ENCODE assay signal across 8 cellular contexts in genomic region chr2:207768168-207768890, GRCh38. TPM values are rescaled to one million over a fixed set of nuclear protein-coding genes. Genes with fewer than 3 reads are reported as not detected.
A peak's percentile ranks its signal among the peaks of the same experiment; 100 is the strongest.
DNase-seq lines count a peak whose midpoint lies in the region; ATAC-seq, FAIRE-seq and TF ChIP-seq lines count a peak whose summit lies in the region.

No MANE protein-coding gene starts in this region.

- peaks cover 45% of the 10 kb centered on the region for H3K36me3 ChIP-seq in K562 (ENCODE audit: control insufficient read depth, insufficient read depth, low read length)

- H3K9me1 ChIP-seq in K562 (ENCODE audit: control insufficient read depth, insufficient read depth, low read length), result no peaks in the 10 kb centered on the region

- WGBS in K562 (ENCODE audit: insufficient coverage, low coverage, missing lambda C conversion rate), result 70% methylated on average over 5 of the region's 74 CpGs

- TF ChIP-seq RAD21 in K562 (CRISPR knock-in tag; conservative IDR thresholded peaks at IDR 0.05 in 1 of 2, IDR thresholded peaks at IDR 0.05 in 1 of 2), result no peak

- TF ChIP-seq CTCF in AG04449 (IDR thresholded peaks at IDR 0.05; ENCODE audit: insufficient read depth, low read length, missing control alignments), result no peak
- TF ChIP-seq CTCF in GM20000 (IDR thresholded peaks at IDR 0.05; ENCODE audit: extremely low read depth, missing control alignments), result no peak
- TF ChIP-seq CTCF in RWPE1 (conservative IDR thresholded peaks at IDR 0.05; ENCODE audit: low read depth), result no peak; the same call in 1 of the 2 replicates
- TF ChIP-seq CTCF in K562 (IDR thresholded peaks at IDR 0.05 in 2 of 3, conservative IDR thresholded peaks at IDR 0.05 in 1 of 3; ENCODE audit: insufficient read depth in 2 of 3, low read depth in 1 of 3, low read length in 3 of 3), result no peak

- CTCF ChIA-PET in AG04449 (lab: Yijun Ruan, JAX) (interaction anchor here (0.6 to 10.4 kb wide), 6 partner anchors 22 to 678 kb away, joined by 3 to 79 read pairs (median 6); no protein-coding TSS in a partner anchor), RWPE1 (lab: Yijun Ruan, JAX) (interaction anchor here (0.6 to 1.3 kb wide), 5 partner anchors 10 to 272 kb away, joined by 3 to 7 read pairs (median 4); no protein-coding TSS in a partner anchor), K562 (lab: Yijun Ruan, JAX; ENCODE audit: low intra/inter-chr PET ratio) (interaction anchor here (0.6 kb wide), 1 partner anchor 23 kb away, joined by 3 read pairs; no protein-coding TSS in a partner anchor)

- intact Hi-C loops in K562 (cut with micrococcal nuclease), result loop anchor here (5.0 kb wide), 2 partner anchors 44 to 204 kb away; no protein-coding TSS in a partner anchor

- peaks cover 61% of the 10 kb centered on the region for H3K79me2 ChIP-seq in K562 (ENCODE audit: control insufficient read depth, insufficient read depth, low read length)

- ATAC-seq in K562, result no peak
- no peak for ATAC-seq in HG03097 (IDR thresholded peaks at IDR 0.05; ENCODE audit: low FRiP score, unreplicated experiment)

- POLR2A ChIA-PET in AG04449 (lab: Yijun Ruan, JAX), result no interaction called here
- POLR2A ChIA-PET in RWPE1 (lab: Yijun Ruan, JAX; ENCODE audit: low non-redundant PET), result interaction anchor here (0.6 kb wide), 1 partner anchor 25 kb away, joined by 4 read pairs; no protein-coding TSS in a partner anchor
- POLR2A ChIA-PET in K562 (lab: Yijun Ruan, JAX), result interaction anchor here (0.7 kb wide), 1 partner anchor 42 kb away, joined by 4 read pairs; no protein-coding TSS in a partner anchor

- H3K27ac ChIP-seq in RWPE1 (peak overlapping the region; percentile 83), K562 (ENCODE audit: extremely low read depth, low read depth, low read length) (peak overlapping the region; percentile 92), skin epidermis (peak overlapping the region in 12 of 21 experiments; percentile 44 to 81 (median 70))

- no peaks in the 10 kb centered on the region for H3K27me3 ChIP-seq in K562 (ENCODE audit: control insufficient read depth in 2 of 2, insufficient read depth in 2 of 2, low read length in 2 of 2)

- no peak for FAIRE-seq in K562 (lab: Jason Lieb, UNC)

- peaks cover 29 to 54% of the 10 kb centered on the region in 2 experiments; a peak in 4 of 5 replicates for H3K4me1 ChIP-seq in K562 (replicated peaks in 1 of 2; ENCODE audit: control insufficient read depth in 2 of 2, insufficient read depth in 2 of 2, low read length in 2 of 2)

- BruUV-seq in K562 (replicated peaks; lab: Mats Ljungman, UMichigan), result no TSS peak

- peaks cover under 1% of the 10 kb centered on the region; the same call in 1 of the 2 replicates for H4K20me1 ChIP-seq in K562 (replicated peaks; ENCODE audit: control insufficient read depth, insufficient read depth, low read length)

- H3K4me2 ChIP-seq in K562 (ENCODE audit: insufficient read depth, low read length), result peak overlapping the region; percentile 87

- no peak for TF ChIP-seq EP300 in K562 (IDR thresholded peaks at IDR 0.05; ENCODE audit: low read length)

- H3K9ac ChIP-seq in K562 (ENCODE audit: insufficient read depth in 1 of 2, low read depth in 2 of 2, low read length in 2 of 2), result peak overlapping the region; percentile 94 to 99

- H2AFZ ChIP-seq in K562 (ENCODE audit: low read depth, low read length), result no peak overlapping the region

- H3K4me3 ChIP-seq in AG04449 (ENCODE audit: low read depth, low read length) (peak overlapping the region; percentile 69), K562 (peak overlapping the region; percentile 87), iPS-18c (ENCODE audit: insufficient read depth, low read depth, low read length) (peak overlapping the region; percentile 71), skin epidermis (peak overlapping the region; percentile 55 to 84 (median 75))

- DNase-seq in AG04449 (ENCODE audit: low read depth, low spot score) (no peak), GM20000 (ENCODE audit: low spot score) (peak; percentile 58), RWPE1 (ENCODE audit: low spot score) (peak; percentile 45), K562 (ENCODE audit: extremely low read depth in 1 of 4, low spot score in 3 of 4) (peak in 1 of 4 experiments; percentile 22), KBM-7 (no peak)

- H3K9me3 ChIP-seq in K562 (replicated peaks; ENCODE audit: control insufficient read depth, insufficient read depth, low read depth, low read length) (0 out of 2 replicates have a peak, but pooled peaks cover 2% of the 10 kb centered on the region), iPS-18c (ENCODE audit: control insufficient read depth, insufficient read depth, low read length) (no peaks in the 10 kb centered on the region)

- TF ChIP-seq POLR2A in K562 (conservative IDR thresholded peaks at IDR 0.05), result no peak

- in situ Hi-C loops in K562 (cut with MboI) (no loop called here), KBM-7 (cut with MboI; ENCODE audit: low pct_unique_long_range_greater_than_20kb, low sequenced_read_pairs) (loop anchor here (25.0 kb wide), 1 partner anchor 269 kb away; the partner anchor contains the start of gene PLEKHM3)

TF ChIP-seq in K562, 482 proteins besides CTCF, POLR2A, EP300 and RAD21 (continues in another document):
- 0 out of 2 replicates have a peak, but pooled peaks have one; percentile 25 for TF ChIP-seq ZNF511 (CRISPR knock-in tag; IDR thresholded peaks at IDR 0.05)
- TF ChIP-seq, protein P1, sequence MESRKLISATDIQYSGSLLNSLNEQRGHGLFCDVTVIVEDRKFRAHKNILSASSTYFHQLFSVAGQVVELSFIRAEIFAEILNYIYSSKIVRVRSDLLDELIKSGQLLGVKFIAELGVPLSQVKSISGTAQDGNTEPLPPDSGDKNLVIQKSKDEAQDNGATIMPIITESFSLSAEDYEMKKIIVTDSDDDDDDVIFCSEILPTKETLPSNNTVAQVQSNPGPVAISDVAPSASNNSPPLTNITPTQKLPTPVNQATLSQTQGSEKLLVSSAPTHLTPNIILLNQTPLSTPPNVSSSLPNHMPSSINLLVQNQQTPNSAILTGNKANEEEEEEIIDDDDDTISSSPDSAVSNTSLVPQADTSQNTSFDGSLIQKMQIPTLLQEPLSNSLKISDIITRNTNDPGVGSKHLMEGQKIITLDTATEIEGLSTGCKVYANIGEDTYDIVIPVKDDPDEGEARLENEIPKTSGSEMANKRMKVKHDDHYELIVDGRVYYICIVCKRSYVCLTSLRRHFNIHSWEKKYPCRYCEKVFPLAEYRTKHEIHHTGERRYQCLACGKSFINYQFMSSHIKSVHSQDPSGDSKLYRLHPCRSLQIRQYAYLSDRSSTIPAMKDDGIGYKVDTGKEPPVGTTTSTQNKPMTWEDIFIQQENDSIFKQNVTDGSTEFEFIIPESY (CRISPR knock-in tag; IDR thresholded peaks at IDR 0.05), result peak; percentile 99
- TF ChIP-seq ZBTB7A (IDR thresholded peaks at IDR 0.05; ENCODE audit: borderline replicate concordance, control insufficient read depth, low read depth, low read length), result peak; percentile 7; the same call in 1 of the 2 replicates
- no peak for TF ChIP-seq ZNF717 (CRISPR knock-in tag; IDR thresholded peaks at IDR 0.05)

RNA-seq across cellular contexts. Expression of gene FZD5, which starts 1.4 kb away (rescaled TPM):
- total RNA-seq in K562 (2011; cell fraction: chromatin; rRNA removed; ENCODE audit: low replicate concordance), result 12.4 and 17.4 TPM in 2 replicates
- total RNA-seq in K562 (2011; cell fraction: nucleolus; rRNA removed), result 14.3 and 15.3 TPM in 2 replicates
- 21.9 and 32.4 TPM in 2 replicates for total RNA-seq in K562 (2011; cell fraction: nucleoplasm; rRNA removed)
- 8.8 and 9.7 TPM in 2 replicates for total RNA-seq in K562 (2014; rRNA removed)
- total RNA-seq in K562 (2014; rRNA removed; fragmentation: Illumina TruSeq; extraction: Trizol), result 7.2 and 7.7 TPM in 2 replicates
- total RNA-seq in K562 (2015; rRNA removed; fragmentation: Illumina TruSeq; extraction: Trizol), result 5.6 and 5.9 TPM in 2 replicates
- 14.6 and 15.8 TPM in 2 replicates for total RNA-seq in K562 (2021)
- polyA plus RNA-seq in K562 (2011; rRNA removed), result 4.1 and 4.3 TPM in 2 replicates
- polyA plus RNA-seq in K562 (2011; cell fraction: cytosol; rRNA removed), result 3.2 and 4.3 TPM in 2 replicates
- polyA plus RNA-seq in K562 (2011; cell fraction: nucleus; rRNA removed), result 7.6 and 8.4 TPM in 2 replicates
- 3.3 and 4.3 TPM in 2 replicates for polyA plus RNA-seq in K562 (2012)
- polyA plus RNA-seq in K562 (2014; fragmentation: Illumina TruSeq; extraction: Trizol), result 5.1 and 5.3 TPM in 2 replicates
- 1 to 10 TPM; 3.7 to 7.7 TPM for polyA plus RNA-seq in K562 (2014; fragmentation: Nextera tagmentation; extraction: Ambion mirVana)
- 4.5 and 5.3 TPM in 2 replicates for polyA plus RNA-seq in K562 (2014; rRNA removed)
- polyA minus RNA-seq in K562 (2011; rRNA and poly(A)+ RNA removed), result 10.9 and 12.2 TPM in 2 replicates
- polyA minus RNA-seq in K562 (2011; cell fraction: cytosol; rRNA and poly(A)+ RNA removed), result 11.1 and 12.5 TPM in 2 replicates
- 12.0 and 16.7 TPM in 2 replicates for polyA minus RNA-seq in K562 (2011; cell fraction: nucleus; rRNA and poly(A)+ RNA removed)

RNA-seq across cellular contexts. Expression of gene CCNYL1, which starts 56.9 kb away (rescaled TPM):
- total RNA-seq in K562 (2011; cell fraction: chromatin; rRNA removed; ENCODE audit: low replicate concordance), result 3.1 and 7.4 TPM in 2 replicates
- total RNA-seq in K562 (2011; cell fraction: nucleolus; rRNA removed), result 2.8 and 3.3 TPM in 2 replicates
- 5.4 and 9.6 TPM in 2 replicates for total RNA-seq in K562 (2011; cell fraction: nucleoplasm; rRNA removed)
- total RNA-seq in K562 (2014; rRNA removed) (2.1 and 3.3 TPM in 2 replicates), K562 (2014; rRNA removed; fragmentation: Illumina TruSeq; extraction: Trizol) (3.7 and 4.4 TPM in 2 replicates), K562 (2015; rRNA removed; fragmentation: Illumina TruSeq; extraction: Trizol) (4.1 and 4.7 TPM in 2 replicates), K562 (2021) (4.5 and 6.0 TPM in 2 replicates)
- polyA plus RNA-seq in K562 (2011; rRNA removed) (5.5 and 7.5 TPM in 2 replicates), K562 (2014; fragmentation: Illumina TruSeq; extraction: Trizol) (6.7 and 7.1 TPM in 2 replicates), K562 (2014; fragmentation: Nextera tagmentation; extraction: Ambion mirVana) (1 to 10 TPM; 1.9 to 2.1 TPM), K562 (2014; rRNA removed) (4.0 and 5.2 TPM in 2 replicates)
- polyA plus RNA-seq in K562 (2011; cell fraction: cytosol; rRNA removed), result 1.9 and 3.2 TPM in 2 replicates
- polyA plus RNA-seq in K562 (2011; cell fraction: nucleus; rRNA removed), result 2.5 and 3.7 TPM in 2 replicates
- 4.7 and 5.9 TPM in 2 replicates for polyA plus RNA-seq in K562 (2012)
- polyA minus RNA-seq in K562 (2011; rRNA and poly(A)+ RNA removed), result 6.5 and 11.2 TPM in 2 replicates
- 3.3 and 4.0 TPM in 2 replicates for polyA minus RNA-seq in K562 (2011; cell fraction: cytosol; rRNA and poly(A)+ RNA removed)
- polyA minus RNA-seq in K562 (2011; cell fraction: nucleus; rRNA and poly(A)+ RNA removed), result 1.5 and 3.6 TPM in 2 replicates

Comparison
In these comparisons a context has a peak if more than half of its experiments do, and no peak if none do; other contexts are left out.
1. DNase-seq: peak in GM20000 (single experiment) and RWPE1 (single experiment); none in AG04449 (single experiment) and KBM-7 (single experiment).
2. Peak in every context shown above with its lines, with median percentiles within 50 percentile points of each other: H3K4me3 ChIP-seq and H3K27ac ChIP-seq.